22 cellular contexts compared by ENCODE assay signal in the genomic region with DNA sequence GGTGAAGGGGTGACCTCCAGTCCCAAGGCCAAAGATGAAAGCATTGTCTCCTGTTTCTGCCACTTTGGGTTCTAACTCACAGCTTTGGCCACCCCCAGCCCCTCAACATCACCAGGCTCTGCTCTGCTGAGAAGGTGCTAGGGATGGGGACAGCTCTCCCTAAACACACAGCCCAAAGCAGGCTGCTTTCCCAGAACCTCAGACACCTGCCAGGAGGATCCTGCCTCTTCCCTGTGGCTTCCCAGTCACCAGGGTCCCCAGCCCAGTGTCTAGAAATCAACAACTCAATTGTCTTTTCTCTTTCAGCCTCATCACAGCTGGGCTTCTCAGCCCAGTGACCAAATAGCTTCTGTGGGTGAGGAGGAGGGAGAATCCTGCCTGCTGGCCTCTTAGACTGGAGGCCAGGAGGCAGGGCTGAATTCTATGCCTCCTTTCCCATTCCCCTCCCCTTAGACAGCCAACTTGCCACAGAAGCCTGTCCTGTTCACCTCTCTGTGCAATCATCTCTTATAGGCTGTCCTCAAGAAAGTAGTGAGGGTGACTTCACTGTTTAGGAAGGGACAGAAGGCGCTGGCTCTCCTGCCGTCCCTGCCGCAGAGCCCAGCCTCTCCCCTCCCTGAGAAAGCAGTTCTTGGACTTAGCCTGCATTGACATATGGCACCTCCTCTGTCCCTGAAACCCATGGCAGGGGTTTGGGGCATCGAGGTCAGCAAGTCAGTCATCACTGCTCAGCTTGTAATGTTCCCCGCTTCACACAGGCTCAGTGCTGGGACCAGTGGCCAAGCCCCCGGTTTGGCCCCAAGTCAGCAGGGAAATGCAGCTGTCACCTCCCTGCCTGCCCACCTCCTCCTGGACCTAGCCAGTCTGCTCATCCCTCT. TPM values are rescaled to one million over a fixed set of nuclear protein-coding genes. Genes with fewer than 3 reads are reported as not detected.
DNase-seq lines count a peak whose midpoint lies in the region; ATAC-seq and TF ChIP-seq lines count a peak whose summit lies in the region.
"Had no signal": no experiment of that assay in that cellular context is flagged by ENCODE, and none has a peak within 500 bp of the region (broad histone marks: within the 10 kb centered on the region; RNA-seq: fewer than 3 reads in every experiment).

No MANE protein-coding gene starts in this region.

- H3K36me3 ChIP-seq in HUES6 (ENCODE audit: control insufficient read depth, insufficient read depth, low read length) = peaks cover 15% of the 10 kb centered on the region; the same call in 1 of the 2 replicates
- no peaks in the 10 kb centered on the region for H3K36me3 ChIP-seq in stomach
- H3K36me3 ChIP-seq: BE2C had no signal

- peaks cover 55% of the 10 kb centered on the region for H3K27me3 ChIP-seq in HUES6 (ENCODE audit: control insufficient read depth, insufficient read depth, low read length)
- peaks cover 37 to 100% (median 76%) of the 10 kb centered on the region in 3 donors for H3K27me3 ChIP-seq in stomach
- peaks cover 95% of the 10 kb centered on the region for H3K27me3 ChIP-seq in foreskin keratinocyte

- 72 to 86% (median 75%) methylated on average over 5 to 6 of the region's 6 CpGs for WGBS in stomach, 5 donors

- no peaks in the 10 kb centered on the region for H3K36me3 Mint-ChIP-seq in activated T-cell treated with anti-CD3 and anti-CD28 coated beads, Interleukin-2, amount 50 U/mL, for 4 hours (ENCODE audit: insufficient read depth)
- H3K36me3 Mint-ChIP-seq: CD4-positive, CD25-positive, alpha-beta regulatory T cell had no signal

- peaks cover 12% of the 10 kb centered on the region for H3K4me1 Mint-ChIP-seq in activated T-cell treated with anti-CD3 and anti-CD28 coated beads, Interleukin-2, amount 50 U/mL, for 4 hours (ENCODE audit: low read depth)

- H3K4me1 ChIP-seq in HUES6 (ENCODE audit: control insufficient read depth, insufficient read depth, low read length) = peaks cover 56% of the 10 kb centered on the region
- peaks cover 19 to 36% (median 26%) of the 10 kb centered on the region in 4 donors for H3K4me1 ChIP-seq in stomach
- no peaks in the 10 kb centered on the region for H3K4me1 ChIP-seq in foreskin keratinocyte
- H3K4me1 ChIP-seq: BE2C had no signal

- no peak for ATAC-seq in activated T-cell treated with anti-CD3 and anti-CD28 coated beads, Interleukin-2, amount 50 U/mL, for 4 hours
- ATAC-seq in foreskin keratinocyte = no peak

- intact Hi-C loops in stomach (cut with DNase I; ENCODE audit: low total_unique reads) = no loop called here

- peak overlapping the region; percentile 49 for H3K9ac ChIP-seq in HUES6 (ENCODE audit: low read length)

- TF ChIP-seq POLR2A in stomach (IDR thresholded peaks at IDR 0.05) = no peak

- H3K4me3 ChIP-seq in HUES6 (ENCODE audit: low read depth, low read length) = no peak overlapping the region
- no peak overlapping the region for H3K4me3 ChIP-seq in stomach
- H3K4me3 ChIP-seq: PC-9 had no signal

- no peak for TF ChIP-seq EP300 in stomach (IDR thresholded peaks at IDR 0.05)

- DNase-seq in AG20443 (ENCODE audit: low spot score) = peak; percentile 7
- DNase-seq in mesenteric fat pad (ENCODE audit: low spot score) = peak; percentile 79
- DNase-seq in retina = peak; percentile 17
- no peak for DNase-seq in stomach
- no peak for DNase-seq in activated T-cell treated with anti-CD3 and anti-CD28 coated beads, Interleukin-2, amount 50 U/mL, for 4 hours
- DNase-seq in foreskin keratinocyte = no peak
- DNase-seq: BE2C; CD4-positive, CD25-positive, alpha-beta regulatory T cell; EL; GF-D8; HCEC 1CT; KG1; NCI-H1092; NCI-H1436; NCI-H1930; NCI-H2227 treated with DMSO at 0.1 percent for 48 hours; NCI-H510A; PC-9; RPMI8226; SHP77 had no signal

- peaks cover 61% of the 10 kb centered on the region for H3K27me3 Mint-ChIP-seq in activated T-cell treated with anti-CD3 and anti-CD28 coated beads, Interleukin-2, amount 50 U/mL, for 4 hours (ENCODE audit: low read depth)

- no peak overlapping the region for H3K4me3 Mint-ChIP-seq in activated T-cell treated with anti-CD3 and anti-CD28 coated beads, Interleukin-2, amount 50 U/mL, for 4 hours

- TF ChIP-seq CTCF in stomach (IDR thresholded peaks at IDR 0.05) = no peak
- no peak for TF ChIP-seq CTCF in foreskin keratinocyte (conservative IDR thresholded peaks at IDR 0.05)

- H3K9me3 ChIP-seq in HUES6 (ENCODE audit: control insufficient read depth, insufficient read depth, low read depth, low read length) = no peaks in the 10 kb centered on the region
- H3K9me3 ChIP-seq in stomach = no peaks in the 10 kb centered on the region
- H3K9me3 ChIP-seq: BE2C had no signal

- no peaks in the 10 kb centered on the region for H3K9me3 Mint-ChIP-seq in activated T-cell treated with anti-CD3 and anti-CD28 coated beads, Interleukin-2, amount 50 U/mL, for 4 hours
- H3K9me3 Mint-ChIP-seq: CD4-positive, CD25-positive, alpha-beta regulatory T cell had no signal

- H3K27ac ChIP-seq in HUES6 (ENCODE audit: low read depth, low read length) = no peak overlapping the region
- H3K27ac ChIP-seq in stomach = no peak overlapping the region
- H3K27ac ChIP-seq in foreskin keratinocyte = no peak overlapping the region
- H3K27ac ChIP-seq: PC-9 had no signal

RNA-seq across cellular contexts. Expression of a gene that starts 3.7 kb away (rescaled TPM):
- total RNA-seq in mesenteric fat pad (not detected), stomach (not detected), foreskin keratinocyte (not detected in 2 replicates)
- polyA plus RNA-seq in stomach (not detected), foreskin keratinocyte (not detected in 2 replicates)
- total RNA-seq in activated T-cell treated with anti-CD3 and anti-CD28 coated beads, Interleukin-2, amount 50 U/mL, for 4 hours = under 1 TPM in 1 of 3 donors, not detected in 2; 0.24 TPM
- total RNA-seq: CD4-positive, CD25-positive, alpha-beta regulatory T cell; HT1080; PC-9 had no signal
- polyA plus RNA-seq: CD4-positive, CD25-positive, alpha-beta regulatory T cell had no signal

RNA-seq across cellular contexts. Expression of a gene that starts 11.0 kb away (rescaled TPM):
- total RNA-seq in mesenteric fat pad (18.8 TPM), stomach (10 to 100 TPM in 3 of 5 donors, 1 to 10 TPM in 1, not detected in 1; 2.3 to 68.1 (median 32.6) TPM), foreskin keratinocyte (126 and 136 TPM in 2 replicates)
- polyA plus RNA-seq in stomach (10 to 100 TPM; 22.0 to 30.2 (median 26.0) TPM), foreskin keratinocyte (185 and 194 TPM in 2 replicates)
- total RNA-seq in activated T-cell treated with anti-CD3 and anti-CD28 coated beads, Interleukin-2, amount 50 U/mL, for 4 hours = 100 to 1,000 TPM; 213 to 285 (median 265) TPM

RNA-seq across cellular contexts. Expression of a gene that starts 46.0 kb away (rescaled TPM):
- 92.7 TPM for total RNA-seq in mesenteric fat pad
- 100 to 1,000 TPM; 123 to 312 (median 233) TPM for total RNA-seq in stomach
- polyA plus RNA-seq in stomach = 10 to 100 TPM; 18.9 to 41.7 (median 28.0) TPM
- 10 to 100 TPM; 52.0 to 72.2 (median 64.5) TPM for total RNA-seq in activated T-cell treated with anti-CD3 and anti-CD28 coated beads, Interleukin-2, amount 50 U/mL, for 4 hours
- total RNA-seq in foreskin keratinocyte = 56.9 and 70.1 TPM in 2 replicates
- 18.7 and 20.3 TPM in 2 replicates for polyA plus RNA-seq in foreskin keratinocyte

Comparison
In these comparisons a context has a peak if more than half of its experiments do, and no peak if none do; other contexts are left out.
1. DNase-seq: peak in AG20443 (single experiment), mesenteric fat pad (single experiment) and retina (single experiment); none in stomach (single experiment), activated T-cell treated with anti-CD3 and anti-CD28 coated beads, Interleukin-2, amount 50 U/mL, for 4 hours (single experiment) and foreskin keratinocyte (0 of 2).